ENCODE assay signal across 8 cellular contexts in the genomic region with DNA sequence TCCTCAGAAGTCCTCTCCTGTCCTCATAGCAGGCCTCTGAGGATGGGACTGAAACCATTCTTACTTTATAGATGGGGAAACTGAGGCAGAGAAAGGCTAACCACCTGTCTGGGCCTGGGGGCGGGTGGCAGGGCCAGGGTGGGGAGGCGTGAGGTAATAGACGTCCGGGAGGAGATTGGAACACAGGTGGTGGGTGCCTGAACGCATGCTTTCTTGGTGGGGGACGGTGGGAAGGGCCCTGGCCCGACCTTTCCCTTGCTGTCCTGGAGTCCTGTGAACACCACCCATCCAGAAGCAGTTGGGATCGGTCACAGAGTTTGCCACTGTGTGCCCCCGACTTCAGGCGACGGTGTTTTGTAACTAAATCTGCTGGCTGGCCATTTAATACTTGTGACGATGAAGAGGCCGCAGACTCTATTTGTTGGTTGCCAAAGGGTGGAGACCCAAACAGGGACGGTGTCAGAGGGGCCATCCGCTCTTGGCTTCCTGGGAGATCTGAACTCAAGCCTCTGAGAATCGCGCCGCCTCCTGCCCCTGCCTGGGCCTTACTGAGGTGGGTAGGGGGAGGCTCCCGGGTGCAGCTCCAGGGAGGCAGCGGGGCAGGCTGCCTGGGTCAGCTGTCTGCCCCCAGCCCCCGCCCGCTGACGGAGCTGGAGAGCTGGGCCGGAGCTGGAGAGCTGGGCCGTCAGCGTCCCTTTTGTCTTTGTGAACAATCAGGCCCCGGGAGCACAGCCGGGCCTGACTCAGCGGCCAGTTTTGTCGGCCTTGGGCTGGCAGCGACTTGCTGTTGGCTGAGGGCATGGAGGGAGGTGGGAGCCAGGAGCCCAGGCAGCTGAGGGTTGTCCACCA. TPM values are rescaled to one million over a fixed set of nuclear protein-coding genes. Genes with fewer than 3 reads are reported as not detected.
A peak's percentile ranks its signal among the peaks of the same experiment; 100 is the strongest.
DNase-seq lines count a peak whose midpoint lies in the region; ATAC-seq and TF ChIP-seq lines count a peak whose summit lies in the region.

No MANE protein-coding gene starts in this region.

- WGBS in lower leg skin, 2 donors, result 53 to 58% methylated on average over 31 of the region's 31 CpGs

- TF ChIP-seq POLR2A in lower leg skin (IDR thresholded peaks at IDR 0.05), result no peak

- intact Hi-C loops in left colon (cut with DNase I, micrococcal nuclease) (no loop called here), lower leg skin (cut with DNase I; ENCODE audit: low total_unique reads) (no loop called here)

- H3K4me3 ChIP-seq in lower leg skin (ENCODE audit: low read depth, poor library complexity, severe bottlenecking), result no peak overlapping the region

- DNase-seq in NCI-H1092 treated with DMSO at 0.1 percent for 48 hours (lab: John Stamatoyannopoulos, UW) (peak; percentile 44), NCI-H1092 (lab: John Stamatoyannopoulos, UW) (no peak), cerebellum (ENCODE audit: low spot score) (peak; percentile 83), left colon (peak; percentile 15 to 66), superior temporal gyrus (ENCODE audit: extremely low spot score) (peak; percentile 95), lower leg skin (ENCODE audit: low spot score in 2 of 2) (no peak), germinal center (ENCODE audit: low spot score) (no peak)
- no peak for DNase-seq in effector CD8-positive, alpha-beta T cell (lab: John Stamatoyannopoulos, UW)

- ATAC-seq in left colon, result no peak

- TF ChIP-seq CTCF in lower leg skin (IDR thresholded peaks at IDR 0.05), result no peak

RNA-seq across cellular contexts. Expression of gene RBM38, which starts 4.1 kb away (rescaled TPM):
- total RNA-seq in cerebellum (11.4 TPM), left colon (10 to 100 TPM; 26.9 to 44.8 TPM), lower leg skin (10 to 100 TPM in 2 of 4 donors, 1 to 10 TPM in 2; 6.2 to 13.3 (median 11.2) TPM)

RNA-seq across cellular contexts. Expression of gene RAE1, which starts 44.3 kb away (rescaled TPM):
- total RNA-seq in cerebellum (26.9 TPM), left colon (10 to 100 TPM; 16.0 to 17.2 TPM), lower leg skin (10 to 100 TPM; 30.5 to 45.7 (median 34.5) TPM)

Comparison
In these comparisons a context has a peak if more than half of its experiments do, and no peak if none do; other contexts are left out.
1. DNase-seq: peak in NCI-H1092 treated with DMSO at 0.1 percent for 48 hours (single experiment), cerebellum (single experiment), left colon (2 of 2) and superior temporal gyrus (single experiment); none in NCI-H1092 (single experiment), lower leg skin (0 of 2), effector CD8-positive, alpha-beta T cell (single experiment) and germinal center (single experiment).